Comparison of ENCODE assay signal across 18 cellular contexts in the genomic region with DNA sequence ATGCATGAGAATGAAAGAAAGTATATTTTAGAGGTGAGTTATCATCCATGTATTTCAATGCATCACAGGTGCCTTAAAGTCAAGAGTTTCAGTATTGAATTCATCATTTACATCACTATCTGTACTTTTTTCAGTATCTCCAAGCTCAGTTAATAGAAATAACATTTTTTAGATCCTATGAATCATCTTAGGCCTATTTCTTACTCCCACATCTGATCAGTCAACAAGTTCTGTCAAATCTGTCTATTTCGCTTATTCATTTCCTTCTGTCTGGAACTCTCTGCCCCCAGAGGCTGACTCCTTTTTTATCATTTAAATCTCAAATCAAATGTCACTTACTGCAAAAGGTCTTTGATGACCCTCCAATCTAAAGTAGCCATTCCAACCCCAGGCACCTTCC.
DNase-seq lines count a peak whose midpoint lies in the region; TF ChIP-seq lines count a peak whose summit lies in the region.
"Had no signal": no experiment of that assay in that cellular context is flagged by ENCODE, and none has a peak within 500 bp of the region (broad histone marks: within the 10 kb centered on the region; RNA-seq: fewer than 3 reads in every experiment).

No MANE protein-coding gene starts in this region.

- H3K27ac Mint-ChIP-seq in CD14-positive monocyte, result no peak overlapping the region
- H3K27ac Mint-ChIP-seq in glutamatergic neuron (ENCODE audit: unreplicated experiment), result no peak overlapping the region
- H3K27ac Mint-ChIP-seq: CD4-positive, alpha-beta T cell; GM23338 had no signal

- in situ Hi-C loops in brain microvascular endothelial cell (cut with HindIII; ENCODE audit: low pct_ligation_motif_present, low sequenced_read_pairs), result no loop called here

- H3K27ac ChIP-seq in brain microvascular endothelial cell, result no peak overlapping the region
- H3K27ac ChIP-seq: HL-60 had no signal

- H3K27me3 ChIP-seq in brain microvascular endothelial cell (replicated peaks), result no peaks in the 10 kb centered on the region
- H3K27me3 ChIP-seq: BE2C had no signal

- no peaks in the 10 kb centered on the region for H3K36me3 Mint-ChIP-seq in CD14-positive monocyte
- no peaks in the 10 kb centered on the region for H3K36me3 Mint-ChIP-seq in glutamatergic neuron (ENCODE audit: unreplicated experiment)

- H3K9me3 Mint-ChIP-seq in CD14-positive monocyte, result peaks cover 0 to 6% (median 0%) of the 10 kb centered on the region in 7 donors
- no peaks in the 10 kb centered on the region for H3K9me3 Mint-ChIP-seq in glutamatergic neuron (ENCODE audit: unreplicated experiment)
- H3K9me3 Mint-ChIP-seq: GM23338 had no signal

- intact Hi-C loops in CD14-positive monocyte (cut with micrococcal nuclease), result no loop called here

- no peak for TF ChIP-seq CTCF in brain microvascular endothelial cell (IDR thresholded peaks at IDR 0.05; ENCODE audit: low read depth, low read length, missing control alignments)
- no peak for TF ChIP-seq CTCF in epithelial cell of esophagus (IDR thresholded peaks at IDR 0.05; ENCODE audit: insufficient read depth, low read depth, low read length, missing control alignments)
- no peak for TF ChIP-seq CTCF in CD14-positive monocyte (IDR thresholded peaks at IDR 0.05)
- no peak for TF ChIP-seq CTCF in glutamatergic neuron (IDR thresholded peaks at IDR 0.05; ENCODE audit: partially characterized antibody, unreplicated experiment)

- H3K4me1 Mint-ChIP-seq in CD14-positive monocyte, result no peaks in the 10 kb centered on the region
- no peaks in the 10 kb centered on the region for H3K4me1 Mint-ChIP-seq in glutamatergic neuron (ENCODE audit: low read depth, unreplicated experiment)

- no peaks in the 10 kb centered on the region for H3K36me3 ChIP-seq in brain microvascular endothelial cell (replicated peaks)
- H3K36me3 ChIP-seq: BE2C had no signal

- no peaks in the 10 kb centered on the region for H3K27me3 Mint-ChIP-seq in CD14-positive monocyte (ENCODE audit: low read depth in 3 of 3)
- H3K27me3 Mint-ChIP-seq in glutamatergic neuron (ENCODE audit: unreplicated experiment), result no peaks in the 10 kb centered on the region
- H3K27me3 Mint-ChIP-seq: CD4-positive, alpha-beta T cell had no signal

- peak; percentile 3 for DNase-seq in HT1080 (ENCODE audit: low read depth)
- DNase-seq in brain microvascular endothelial cell, result peak; percentile 6
- DNase-seq in epithelial cell of esophagus (ENCODE audit: low read depth), result peak; percentile 5
- peak; percentile 56 for DNase-seq in putamen (ENCODE audit: low spot score)
- no peak for DNase-seq in CD14-positive monocyte (ENCODE audit: low spot score)
- DNase-seq in DMS153 treated with DMSO at 0.1 percent for 48 hours (lab: John Stamatoyannopoulos, UW; ENCODE audit: unreplicated experiment), result no peak
- no peak for DNase-seq in glutamatergic neuron
- DNase-seq: BE2C; C1 segment of cervical spinal cord; Caco-2; CD4-positive, alpha-beta T cell; DMS153; DMS79 treated with DMSO at 0.1 percent for 48 hours; GF-D8; HCEC 1CT; IMR-90 had no signal

- H3K4me3 Mint-ChIP-seq in CD14-positive monocyte, result no peak overlapping the region
- H3K4me3 Mint-ChIP-seq in glutamatergic neuron (ENCODE audit: unreplicated experiment), result no peak overlapping the region
- H3K4me3 Mint-ChIP-seq: CD4-positive, alpha-beta T cell; GM23338 had no signal

- H3K4me3 ChIP-seq in brain microvascular endothelial cell (ENCODE audit: low read depth, low read length), result no peak overlapping the region
- H3K4me3 ChIP-seq in epithelial cell of esophagus (ENCODE audit: low read length), result no peak overlapping the region
- H3K4me3 ChIP-seq: GM23338 had no signal

Comparison
In these comparisons a context has a peak if more than half of its experiments do, and no peak if none do; other contexts are left out.
1. DNase-seq: peak in HT1080 (single experiment), brain microvascular endothelial cell (single experiment), epithelial cell of esophagus (single experiment) and putamen (single experiment); none in CD14-positive monocyte (single experiment), DMS153 treated with DMSO at 0.1 percent for 48 hours (single experiment) and glutamatergic neuron (single experiment).